In the genomic region with DNA sequence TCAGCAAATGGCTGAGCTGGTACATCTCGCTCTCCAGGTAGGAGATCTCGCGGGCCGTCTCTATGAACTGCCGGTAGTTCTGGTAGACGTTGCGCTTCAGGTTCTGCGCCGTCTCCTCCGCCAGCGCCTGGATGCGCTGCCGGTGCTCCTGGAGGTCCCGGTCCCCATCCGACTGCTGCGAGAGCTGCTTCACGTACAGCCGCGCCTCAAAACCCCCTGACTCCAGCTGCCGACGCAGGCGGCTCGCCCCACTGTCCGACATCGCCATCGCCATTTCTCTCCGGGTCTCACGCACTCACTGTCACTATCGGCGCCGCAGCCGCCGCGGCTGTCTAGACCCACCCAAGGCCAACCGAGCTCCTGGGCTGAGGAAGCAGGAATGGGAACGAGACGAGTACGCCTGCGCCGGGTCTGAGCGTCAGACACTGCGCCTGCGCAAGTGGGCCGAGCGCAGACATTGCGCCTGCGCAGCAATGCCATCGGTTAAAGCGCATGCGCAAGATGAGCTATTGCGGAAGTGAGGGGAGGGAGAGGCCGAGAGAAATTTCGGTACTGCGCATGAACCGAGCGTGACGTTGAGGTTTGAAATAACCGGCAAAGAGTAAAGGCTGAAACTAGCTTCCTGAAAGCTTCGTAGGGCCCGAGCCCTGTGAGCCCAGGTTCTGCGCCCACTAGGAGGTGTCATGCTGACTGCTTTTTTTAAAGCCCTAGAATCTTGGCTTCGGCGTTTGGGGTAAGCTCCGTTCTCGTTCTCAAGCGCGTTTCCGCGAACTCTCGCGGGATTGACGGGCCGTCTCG, we compare ENCODE assay signal across 1 cellular context.
A peak's percentile ranks its signal among the peaks of the same experiment; 100 is the strongest.
TF ChIP-seq lines count a peak whose summit lies in the region.

EXOC8 (minus strand) TSS at position 381 of the 798 bp plus-strand sequence; CDS start at position 274, 107 bp downstream.

TF ChIP-seq in GM12878, 131 proteins besides CTCF, POLR2A, EP300 and RAD21 (continued from another document):
- TF ChIP-seq RELB (IDR thresholded peaks at IDR 0.05; ENCODE audit: low read depth) (peak; percentile 63), GATAD2B (conservative IDR thresholded peaks at IDR 0.05; ENCODE audit: low read depth) (peak; percentile 54; the same call in 1 of the 2 replicates), E2F4 (IDR thresholded peaks at IDR 0.05; ENCODE audit: low read depth, low read length) (no peak), SREBF2 (IDR thresholded peaks at IDR 0.05; ENCODE audit: low read length) (no peak), HDAC2 (IDR thresholded peaks at IDR 0.05) (no peak), ZNF622 (IDR thresholded peaks at IDR 0.05) (no peak), FOXM1 (IDR thresholded peaks at IDR 0.05; ENCODE audit: low read depth, low read length) (no peak), NBN (IDR thresholded peaks at IDR 0.05) (no peak; the same call in 1 of the 2 replicates), CHD2 (IDR thresholded peaks at IDR 0.05; ENCODE audit: borderline replicate concordance, low read depth, low read length) (peak; percentile 99), YBX1 (IDR thresholded peaks at IDR 0.05) (no peak), MAX (IDR thresholded peaks at IDR 0.05; ENCODE audit: low read depth, low read length) (no peak), POLR2AphosphoS5 (IDR thresholded peaks at IDR 0.05; ENCODE audit: low read length) (peak; percentile 85), HDGF (IDR thresholded peaks at IDR 0.05) (no peak), MTA3 (IDR thresholded peaks at IDR 0.05; ENCODE audit: borderline replicate concordance, low read length) (no peak), YY1 (IDR thresholded peaks at IDR 0.05; ENCODE audit: low read depth, low read length) (0 out of 2 replicates have a peak, but pooled peaks have one; percentile 37), SMARCA5 (IDR thresholded peaks at IDR 0.05) (peak; percentile 44; the same call in 1 of the 2 replicates), DPF2 (IDR thresholded peaks at IDR 0.05) (no peak), JUNB (IDR thresholded peaks at IDR 0.05) (no peak)
- TF ChIP-seq, protein P1, sequence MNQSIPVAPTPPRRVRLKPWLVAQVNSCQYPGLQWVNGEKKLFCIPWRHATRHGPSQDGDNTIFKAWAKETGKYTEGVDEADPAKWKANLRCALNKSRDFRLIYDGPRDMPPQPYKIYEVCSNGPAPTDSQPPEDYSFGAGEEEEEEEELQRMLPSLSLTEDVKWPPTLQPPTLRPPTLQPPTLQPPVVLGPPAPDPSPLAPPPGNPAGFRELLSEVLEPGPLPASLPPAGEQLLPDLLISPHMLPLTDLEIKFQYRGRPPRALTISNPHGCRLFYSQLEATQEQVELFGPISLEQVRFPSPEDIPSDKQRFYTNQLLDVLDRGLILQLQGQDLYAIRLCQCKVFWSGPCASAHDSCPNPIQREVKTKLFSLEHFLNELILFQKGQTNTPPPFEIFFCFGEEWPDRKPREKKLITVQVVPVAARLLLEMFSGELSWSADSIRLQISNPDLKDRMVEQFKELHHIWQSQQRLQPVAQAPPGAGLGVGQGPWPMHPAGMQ (IDR thresholded peaks at IDR 0.05; ENCODE audit: borderline replicate concordance), result peak; percentile 86
- TF ChIP-seq, protein P2, sequence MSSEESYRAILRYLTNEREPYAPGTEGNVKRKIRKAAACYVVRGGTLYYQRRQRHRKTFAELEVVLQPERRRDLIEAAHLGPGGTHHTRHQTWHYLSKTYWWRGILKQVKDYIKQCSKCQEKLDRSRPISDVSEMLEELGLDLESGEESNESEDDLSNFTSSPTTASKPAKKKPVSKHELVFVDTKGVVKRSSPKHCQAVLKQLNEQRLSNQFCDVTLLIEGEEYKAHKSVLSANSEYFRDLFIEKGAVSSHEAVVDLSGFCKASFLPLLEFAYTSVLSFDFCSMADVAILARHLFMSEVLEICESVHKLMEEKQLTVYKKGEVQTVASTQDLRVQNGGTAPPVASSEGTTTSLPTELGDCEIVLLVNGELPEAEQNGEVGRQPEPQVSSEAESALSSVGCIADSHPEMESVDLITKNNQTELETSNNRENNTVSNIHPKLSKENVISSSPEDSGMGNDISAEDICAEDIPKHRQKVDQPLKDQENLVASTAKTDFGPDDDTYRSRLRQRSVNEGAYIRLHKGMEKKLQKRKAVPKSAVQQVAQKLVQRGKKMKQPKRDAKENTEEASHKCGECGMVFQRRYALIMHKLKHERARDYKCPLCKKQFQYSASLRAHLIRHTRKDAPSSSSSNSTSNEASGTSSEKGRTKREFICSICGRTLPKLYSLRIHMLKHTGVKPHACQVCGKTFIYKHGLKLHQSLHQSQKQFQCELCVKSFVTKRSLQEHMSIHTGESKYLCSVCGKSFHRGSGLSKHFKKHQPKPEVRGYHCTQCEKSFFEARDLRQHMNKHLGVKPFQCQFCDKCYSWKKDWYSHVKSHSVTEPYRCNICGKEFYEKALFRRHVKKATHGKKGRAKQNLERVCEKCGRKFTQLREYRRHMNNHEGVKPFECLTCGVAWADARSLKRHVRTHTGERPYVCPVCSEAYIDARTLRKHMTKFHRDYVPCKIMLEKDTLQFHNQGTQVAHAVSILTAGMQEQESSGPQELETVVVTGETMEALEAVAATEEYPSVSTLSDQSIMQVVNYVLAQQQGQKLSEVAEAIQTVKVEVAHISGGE (CRISPR knock-in tag; IDR thresholded peaks at IDR 0.05), result no peak
- TF ChIP-seq, protein P3, sequence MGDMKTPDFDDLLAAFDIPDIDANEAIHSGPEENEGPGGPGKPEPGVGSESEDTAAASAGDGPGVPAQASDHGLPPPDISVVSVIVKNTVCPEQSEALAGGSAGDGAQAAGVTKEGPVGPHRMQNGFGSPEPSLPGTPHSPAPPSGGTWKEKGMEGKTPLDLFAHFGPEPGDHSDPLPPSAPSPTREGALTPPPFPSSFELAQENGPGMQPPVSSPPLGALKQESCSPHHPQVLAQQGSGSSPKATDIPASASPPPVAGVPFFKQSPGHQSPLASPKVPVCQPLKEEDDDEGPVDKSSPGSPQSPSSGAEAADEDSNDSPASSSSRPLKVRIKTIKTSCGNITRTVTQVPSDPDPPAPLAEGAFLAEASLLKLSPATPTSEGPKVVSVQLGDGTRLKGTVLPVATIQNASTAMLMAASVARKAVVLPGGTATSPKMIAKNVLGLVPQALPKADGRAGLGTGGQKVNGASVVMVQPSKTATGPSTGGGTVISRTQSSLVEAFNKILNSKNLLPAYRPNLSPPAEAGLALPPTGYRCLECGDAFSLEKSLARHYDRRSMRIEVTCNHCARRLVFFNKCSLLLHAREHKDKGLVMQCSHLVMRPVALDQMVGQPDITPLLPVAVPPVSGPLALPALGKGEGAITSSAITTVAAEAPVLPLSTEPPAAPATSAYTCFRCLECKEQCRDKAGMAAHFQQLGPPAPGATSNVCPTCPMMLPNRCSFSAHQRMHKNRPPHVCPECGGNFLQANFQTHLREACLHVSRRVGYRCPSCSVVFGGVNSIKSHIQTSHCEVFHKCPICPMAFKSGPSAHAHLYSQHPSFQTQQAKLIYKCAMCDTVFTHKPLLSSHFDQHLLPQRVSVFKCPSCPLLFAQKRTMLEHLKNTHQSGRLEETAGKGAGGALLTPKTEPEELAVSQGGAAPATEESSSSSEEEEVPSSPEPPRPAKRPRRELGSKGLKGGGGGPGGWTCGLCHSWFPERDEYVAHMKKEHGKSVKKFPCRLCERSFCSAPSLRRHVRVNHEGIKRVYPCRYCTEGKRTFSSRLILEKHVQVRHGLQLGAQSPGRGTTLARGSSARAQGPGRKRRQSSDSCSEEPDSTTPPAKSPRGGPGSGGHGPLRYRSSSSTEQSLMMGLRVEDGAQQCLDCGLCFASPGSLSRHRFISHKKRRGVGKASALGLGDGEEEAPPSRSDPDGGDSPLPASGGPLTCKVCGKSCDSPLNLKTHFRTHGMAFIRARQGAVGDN (IDR thresholded peaks at IDR 0.05), result peak; percentile 96
- TF ChIP-seq, protein P4, sequence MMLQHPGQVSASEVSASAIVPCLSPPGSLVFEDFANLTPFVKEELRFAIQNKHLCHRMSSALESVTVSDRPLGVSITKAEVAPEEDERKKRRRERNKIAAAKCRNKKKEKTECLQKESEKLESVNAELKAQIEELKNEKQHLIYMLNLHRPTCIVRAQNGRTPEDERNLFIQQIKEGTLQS (IDR thresholded peaks at IDR 0.05; ENCODE audit: borderline replicate concordance, extremely low read depth, low read depth, low read length), result peak; percentile 83; the same call in 1 of the 2 replicates
